In the genomic region with DNA sequence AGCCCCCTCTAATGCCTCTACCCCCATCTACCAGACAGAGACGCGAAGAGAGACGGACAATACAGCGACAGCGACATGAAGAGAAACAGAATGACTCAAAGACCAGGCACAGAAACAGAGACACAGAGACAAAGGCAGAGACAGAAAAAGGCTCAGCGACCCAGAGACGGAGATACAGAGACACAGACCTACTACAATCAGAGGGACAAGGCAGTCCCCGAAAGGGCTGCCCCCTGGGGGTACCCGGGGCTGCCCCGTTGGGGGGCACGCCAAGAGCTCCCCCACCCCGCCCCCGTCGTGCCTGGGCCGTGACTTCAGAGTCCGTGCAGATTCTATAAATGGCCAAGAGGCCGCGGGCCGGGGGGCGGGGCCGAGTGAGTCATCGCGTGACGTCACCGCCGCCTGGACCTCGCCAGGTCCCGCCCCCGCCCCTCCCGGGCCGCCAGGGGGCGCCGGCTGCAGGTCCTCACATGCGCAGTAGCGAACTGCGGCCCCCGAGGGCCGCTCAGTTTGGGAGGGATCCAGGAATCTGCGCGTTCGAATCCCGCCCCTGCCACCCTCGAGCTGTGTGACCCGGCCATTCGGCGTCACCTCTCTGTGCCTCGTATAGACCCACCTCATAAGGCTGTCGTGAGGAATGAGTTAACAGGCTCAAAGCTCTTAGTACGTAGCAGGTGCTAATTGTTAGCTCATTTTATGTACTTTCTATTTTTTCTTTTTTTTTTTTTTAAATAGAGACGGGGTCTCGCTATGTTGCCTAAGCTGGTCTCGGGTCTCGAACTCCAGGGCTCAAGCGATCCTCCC, we compare ENCODE assay signal across 8 cellular contexts. TPM values are rescaled to one million over a fixed set of nuclear protein-coding genes. Genes with fewer than 3 reads are reported as not detected.
DNase-seq lines count a peak whose midpoint lies in the region; ATAC-seq, FAIRE-seq and TF ChIP-seq lines count a peak whose summit lies in the region.

No MANE protein-coding gene starts in this region.

- no peaks in the 10 kb centered on the region for H3K36me3 ChIP-seq in HUES64 (ENCODE audit: insufficient read depth, low read length)
- H3K36me3 ChIP-seq in fibroblast of lung (ENCODE audit: control insufficient read depth, insufficient read depth, low read length) = no peaks in the 10 kb centered on the region
- H3K36me3 ChIP-seq in naive thymus-derived CD4-positive, alpha-beta T cell (ENCODE audit: control insufficient read depth in 2 of 3, insufficient read depth in 3 of 3, low read length in 3 of 3) = no peaks in the 10 kb centered on the region

- TF ChIP-seq CTCF in A549 (IDR thresholded peaks at IDR 0.05) = peak; percentile 80
- TF ChIP-seq CTCF in fibroblast of lung (conservative IDR thresholded peaks at IDR 0.05 in 1 of 2, IDR thresholded peaks at IDR 0.05 in 1 of 2; ENCODE audit: low read depth in 1 of 2, low read length in 2 of 2) = peak; percentile 64 to 86

- CTCF ChIA-PET in A549 (lab: Yijun Ruan, JAX) = interaction anchor here (0.6 to 2.5 kb wide), 21 partner anchors 8 to 195 kb away, joined by 3 to 12 read pairs (median 4); partner anchors contain the start of gene ELOF1
- CTCF ChIA-PET in naive thymus-derived CD4-positive, alpha-beta T cell (lab: Charles Lee) = interaction anchor here (1.0 to 1.5 kb wide), 4 partner anchors 23 to 54 kb away, joined by 3 to 5 read pairs (median 4); partner anchors contain the start of gene ELOF1

- peak overlapping the region; percentile 59 for H3K4me3 Mint-ChIP-seq in activated T-helper 1 cell treated with anti-CD3 and anti-CD28 coated beads, Interleukin-12 subunit alpha, Interleukin-12 subunit beta, Interleukin-2, Interleukin-4 antibody, amounts not matched to agents 30 ng/mL and 10 ng/mL and 1 ng/mL, durations not matched to agents 14 hours and 24 hours and 36 hours
- H3K4me3 Mint-ChIP-seq in naive thymus-derived CD4-positive, alpha-beta T cell = peak overlapping the region; percentile 59 to 88 (median 74)

- FAIRE-seq in A549 (lab: Jason Lieb, UNC) (no peak), GM18507 (lab: Jason Lieb, UNC) (peak; percentile 83), RCC 7860 (lab: Jason Lieb, UNC) (no peak)

- H3K27me3 ChIP-seq in HUES64 (ENCODE audit: insufficient read depth, low read length) (no peaks in the 10 kb centered on the region), fibroblast of lung (ENCODE audit: control insufficient read depth, insufficient read depth, low read length) (no peaks in the 10 kb centered on the region)
- peaks cover 0 to 3% of the 10 kb centered on the region in 2 donors for H3K27me3 ChIP-seq in naive thymus-derived CD4-positive, alpha-beta T cell (ENCODE audit: control insufficient read depth in 2 of 2, insufficient read depth in 2 of 2, low read length in 2 of 2)

- POLR2A ChIA-PET in A549 (lab: Yijun Ruan, JAX) = interaction anchor here (0.6 kb wide), 2 partner anchors 25 to 155 kb away, joined by 4 read pairs; no protein-coding TSS in a partner anchor
- POLR2A ChIA-PET in naive thymus-derived CD4-positive, alpha-beta T cell (lab: Charles Lee) = interaction anchor here (0.8 to 1.2 kb wide), 2 partner anchors 22 to 45 kb away, joined by 3 to 4 read pairs; no protein-coding TSS in a partner anchor

- peak overlapping the region; percentile 71 for H3K27ac Mint-ChIP-seq in activated T-helper 1 cell treated with anti-CD3 and anti-CD28 coated beads, Interleukin-12 subunit alpha, Interleukin-12 subunit beta, Interleukin-2, Interleukin-4 antibody, amounts not matched to agents 30 ng/mL and 10 ng/mL and 1 ng/mL, durations not matched to agents 14 hours and 24 hours and 36 hours
- peak overlapping the region in 8 of 9 donors; percentile 2 to 88 (median 60) for H3K27ac Mint-ChIP-seq in naive thymus-derived CD4-positive, alpha-beta T cell

- no peaks in the 10 kb centered on the region for H3K79me2 ChIP-seq in fibroblast of lung (ENCODE audit: control insufficient read depth, insufficient read depth, low read length)

- DNase-seq in A549 (ENCODE audit: low read depth in 1 of 2, low spot score in 1 of 2) = peak; percentile 67 to 88
- peak; percentile 86 for DNase-seq in GM18507 (ENCODE audit: extremely low spot score, insufficient read length, low read depth)
- DNase-seq in RCC 7860 (ENCODE audit: low spot score) = peak; percentile 70
- peak; percentile 83 for DNase-seq in activated T-helper 1 cell treated with anti-CD3 and anti-CD28 coated beads, Interleukin-12 subunit alpha, Interleukin-12 subunit beta, Interleukin-2, Interleukin-4 antibody, amounts not matched to agents 30 ng/mL and 10 ng/mL and 1 ng/mL, durations not matched to agents 14 hours and 24 hours and 36 hours (ENCODE audit: low spot score)
- peak; percentile 82 to 89 for DNase-seq in fibroblast of lung (ENCODE audit: low read depth in 2 of 2)
- DNase-seq in naive thymus-derived CD4-positive, alpha-beta T cell = peak; percentile 59 to 95 (median 68)
- peak; percentile 70 to 75 for DNase-seq in stimulated activated CD8-positive, alpha-beta memory T cell treated with anti-CD3 and anti-CD28 coated beads, Interleukin-7, amount 100 ng/mL, for 48 hours (ENCODE audit: extremely low read depth in 1 of 2, low read depth in 1 of 2)

- TF ChIP-seq POLR2A in A549 (IDR thresholded peaks at IDR 0.05; ENCODE audit: low read length) = no peak

- H3K9me3 ChIP-seq in A549 = no peaks in the 10 kb centered on the region
- H3K9me3 ChIP-seq in HUES64 (ENCODE audit: insufficient read depth, low read depth, low read length) = no peaks in the 10 kb centered on the region
- H3K9me3 ChIP-seq in fibroblast of lung (ENCODE audit: control insufficient read depth, insufficient read depth, low read depth, low read length) = no peaks in the 10 kb centered on the region
- H3K9me3 ChIP-seq in naive thymus-derived CD4-positive, alpha-beta T cell (ENCODE audit: control insufficient read depth in 2 of 3, low read length in 3 of 3) = no peaks in the 10 kb centered on the region

- H3K27me3 Mint-ChIP-seq in activated T-helper 1 cell treated with anti-CD3 and anti-CD28 coated beads, Interleukin-12 subunit alpha, Interleukin-12 subunit beta, Interleukin-2, Interleukin-4 antibody, amounts not matched to agents 30 ng/mL and 10 ng/mL and 1 ng/mL, durations not matched to agents 14 hours and 24 hours and 36 hours (ENCODE audit: insufficient read depth) = peaks cover 12% of the 10 kb centered on the region
- peaks cover 11 to 36% (median 16%) of the 10 kb centered on the region in 5 donors for H3K27me3 Mint-ChIP-seq in naive thymus-derived CD4-positive, alpha-beta T cell

- H3K9me3 Mint-ChIP-seq in activated T-helper 1 cell treated with anti-CD3 and anti-CD28 coated beads, Interleukin-12 subunit alpha, Interleukin-12 subunit beta, Interleukin-2, Interleukin-4 antibody, amounts not matched to agents 30 ng/mL and 10 ng/mL and 1 ng/mL, durations not matched to agents 14 hours and 24 hours and 36 hours = no peaks in the 10 kb centered on the region
- no peaks in the 10 kb centered on the region for H3K9me3 Mint-ChIP-seq in naive thymus-derived CD4-positive, alpha-beta T cell

- peak; percentile 76 to 79 for ATAC-seq in A549
- ATAC-seq in naive thymus-derived CD4-positive, alpha-beta T cell = peak; percentile 95

- peak overlapping the region; percentile 73 for H3K9ac ChIP-seq in HUES64 (ENCODE audit: low read depth, low read length)
- peak overlapping the region; percentile 58 for H3K9ac ChIP-seq in fibroblast of lung (ENCODE audit: insufficient read depth, low read length)

- H3K4me1 ChIP-seq in A549 (peaks cover 30% of the 10 kb centered on the region), HUES64 (ENCODE audit: insufficient read depth, low read length) (peaks cover 10% of the 10 kb centered on the region), fibroblast of lung (ENCODE audit: control insufficient read depth, extremely low read depth, insufficient read depth, low read length) (peaks cover 24% of the 10 kb centered on the region)
- peaks cover 5% of the 10 kb centered on the region in 2 donors for H3K4me1 ChIP-seq in naive thymus-derived CD4-positive, alpha-beta T cell (ENCODE audit: control insufficient read depth in 2 of 2, insufficient read depth in 2 of 2, low read length in 2 of 2)

- H3K4me1 Mint-ChIP-seq in activated T-helper 1 cell treated with anti-CD3 and anti-CD28 coated beads, Interleukin-12 subunit alpha, Interleukin-12 subunit beta, Interleukin-2, Interleukin-4 antibody, amounts not matched to agents 30 ng/mL and 10 ng/mL and 1 ng/mL, durations not matched to agents 14 hours and 24 hours and 36 hours (ENCODE audit: low read depth) = peaks cover 15% of the 10 kb centered on the region
- H3K4me1 Mint-ChIP-seq in naive thymus-derived CD4-positive, alpha-beta T cell = peaks cover 12 to 22% (median 16%) of the 10 kb centered on the region in 7 donors

- H3K27ac ChIP-seq in A549 (peak overlapping the region; percentile 78 to 90), HUES64 (ENCODE audit: low read depth, low read length) (peak overlapping the region; percentile 61), fibroblast of lung (ENCODE audit: insufficient read depth, low read length) (peak overlapping the region; percentile 84)
- peak overlapping the region; percentile 43 for H3K27ac ChIP-seq in naive thymus-derived CD4-positive, alpha-beta T cell (ENCODE audit: low read depth, low read length)

- peak overlapping the region; percentile 40 for H3K4me3 ChIP-seq in A549
- peak overlapping the region; percentile 65 for H3K4me3 ChIP-seq in HUES64 (ENCODE audit: low read length)
- H3K4me3 ChIP-seq in fibroblast of lung (replicated peaks in 1 of 4; ENCODE audit: control extremely low read depth in 1 of 4, insufficient read depth in 1 of 4, low read depth in 3 of 4, low read length in 4 of 4) = peak overlapping the region; percentile 16 to 50 (median 38)
- H3K4me3 ChIP-seq in naive thymus-derived CD4-positive, alpha-beta T cell (ENCODE audit: low read length) = peak overlapping the region; percentile 52

- 0 out of 5 replicates have a peak, but pooled peaks of 1 of the 2 experiments have one; percentile 27 for TF ChIP-seq RAD21 in A549 (conservative IDR thresholded peaks at IDR 0.05 in 1 of 2, IDR thresholded peaks at IDR 0.05 in 1 of 2)

- H3K36me3 Mint-ChIP-seq in activated T-helper 1 cell treated with anti-CD3 and anti-CD28 coated beads, Interleukin-12 subunit alpha, Interleukin-12 subunit beta, Interleukin-2, Interleukin-4 antibody, amounts not matched to agents 30 ng/mL and 10 ng/mL and 1 ng/mL, durations not matched to agents 14 hours and 24 hours and 36 hours (ENCODE audit: low read depth) = no peaks in the 10 kb centered on the region
- no peaks in the 10 kb centered on the region for H3K36me3 Mint-ChIP-seq in naive thymus-derived CD4-positive, alpha-beta T cell

- WGBS in A549 (ENCODE audit: missing lambda C conversion rate) = 16% methylated on average over 20 of the region's 54 CpGs
- WGBS in HUES64 = 11% methylated on average over 54 of the region's 54 CpGs

- intact Hi-C loops in activated T-helper 1 cell treated with anti-CD3 and anti-CD28 coated beads, Interleukin-12 subunit alpha, Interleukin-12 subunit beta, Interleukin-2, Interleukin-4 antibody, amounts not matched to agents 30 ng/mL and 10 ng/mL and 1 ng/mL, durations not matched to agents 14 hours and 24 hours and 36 hours (cut with micrococcal nuclease) = loop anchor here (1.0 kb wide), 2 partner anchors 23 to 51 kb away; partner anchors contain the start of gene ELOF1
- intact Hi-C loops in naive thymus-derived CD4-positive, alpha-beta T cell (cut with micrococcal nuclease) = loop anchor here (1.0 to 2.0 kb wide), 6 partner anchors 8 to 605 kb away; partner anchors contain the start of genes ELOF1 (in 1 of the 2), ZNF20 (in 1 of the 2) and ZNF653 (in 1 of the 2)

- peak overlapping the region; percentile 65 for H2AFZ ChIP-seq in fibroblast of lung (ENCODE audit: low read length)

- no peak for TF ChIP-seq EP300 in A549 (IDR thresholded peaks at IDR 0.05)

- no peaks in the 10 kb centered on the region for H4K20me1 ChIP-seq in fibroblast of lung (ENCODE audit: control insufficient read depth, extremely low read depth, insufficient read depth, low read length)

- peak overlapping the region; percentile 85 for H3K4me2 ChIP-seq in A549
- H3K4me2 ChIP-seq in fibroblast of lung (ENCODE audit: extremely low read depth, insufficient read depth, low read length) = peak overlapping the region; percentile 55

RNA-seq across cellular contexts. Expression of gene CNN1, which starts 2.7 kb away (rescaled TPM):
- polyA plus RNA-seq in A549 (2011; rRNA removed) (0.62 and 0.89 TPM in 2 replicates), A549 (2017; fragmentation: RNase III; extraction: RNeasy Plus Mini Kit Qiagen cat#74134 plus additional on column Dnase treatment) (0.96 to 1.0 TPM (median 1.00 TPM) in 3 replicates), fibroblast of lung (24.0 and 83.9 TPM in 2 replicates)
- 1.2 and 1.5 TPM in 2 replicates for polyA plus RNA-seq in A549 (2012; cell fraction: cytosol; rRNA removed)
- polyA plus RNA-seq in A549 (2012; cell fraction: nucleus; rRNA removed) = 1.4 and 1.6 TPM in 2 replicates
- 0.33 and 0.68 TPM in 2 replicates for polyA minus RNA-seq in A549 (2011; rRNA and poly(A)+ RNA removed)
- polyA plus RNA-seq in HUES64 (2013, experiment 1 of 2) = 16.7 TPM
- 16.4 TPM for polyA plus RNA-seq in HUES64 (2013, experiment 2 of 2)
- total RNA-seq in activated T-helper 1 cell treated with anti-CD3 and anti-CD28 coated beads, Interleukin-12 subunit alpha, Interleukin-12 subunit beta, Interleukin-2, Interleukin-4 antibody, amounts not matched to agents 30 ng/mL and 10 ng/mL and 1 ng/mL, durations not matched to agents 14 hours and 24 hours and 36 hours = not detected in 2 replicates
- total RNA-seq in fibroblast of lung = 17.2 and 20.3 TPM in 2 replicates
- polyA plus RNA-seq in fibroblast of lung (2012) = 21.5 and 75.0 TPM in 2 replicates
- polyA minus RNA-seq in fibroblast of lung (ENCODE audit: low replicate concordance) = 4.1 and 29.5 TPM in 2 replicates
- not detected for total RNA-seq in naive thymus-derived CD4-positive, alpha-beta T cell
- polyA plus RNA-seq in naive thymus-derived CD4-positive, alpha-beta T cell = not detected

RNA-seq across cellular contexts. Expression of gene ECSIT, which starts 7.1 kb away (rescaled TPM):
- polyA plus RNA-seq in A549 (2011; rRNA removed) (29.7 and 36.6 TPM in 2 replicates), A549 (2017; fragmentation: RNase III; extraction: RNeasy Plus Mini Kit Qiagen cat#74134 plus additional on column Dnase treatment) (23.0 to 24.4 TPM (median 23.8 TPM) in 3 replicates), fibroblast of lung (19.3 and 22.6 TPM in 2 replicates)
- 55.0 and 59.8 TPM in 2 replicates for polyA plus RNA-seq in A549 (2012; cell fraction: cytosol; rRNA removed)
- 89.9 and 93.9 TPM in 2 replicates for polyA plus RNA-seq in A549 (2012; cell fraction: nucleus; rRNA removed)
- 63.2 and 68.7 TPM in 2 replicates for polyA minus RNA-seq in A549 (2011; rRNA and poly(A)+ RNA removed)
- 28.7 TPM for polyA plus RNA-seq in HUES64 (2013, experiment 1 of 2)
- 28.0 TPM for polyA plus RNA-seq in HUES64 (2013, experiment 2 of 2)
- total RNA-seq in activated T-helper 1 cell treated with anti-CD3 and anti-CD28 coated beads, Interleukin-12 subunit alpha, Interleukin-12 subunit beta, Interleukin-2, Interleukin-4 antibody, amounts not matched to agents 30 ng/mL and 10 ng/mL and 1 ng/mL, durations not matched to agents 14 hours and 24 hours and 36 hours = 37.3 and 38.8 TPM in 2 replicates
- 33.5 and 49.1 TPM in 2 replicates for total RNA-seq in fibroblast of lung
- polyA plus RNA-seq in fibroblast of lung (2012) = 22.3 and 22.7 TPM in 2 replicates
- polyA minus RNA-seq in fibroblast of lung (ENCODE audit: low replicate concordance) = 49.5 and 93.5 TPM in 2 replicates
- total RNA-seq in naive thymus-derived CD4-positive, alpha-beta T cell = 10 to 100 TPM; 25.8 to 50.3 (median 32.5) TPM
- 10 to 100 TPM; 36.0 to 46.2 TPM for polyA plus RNA-seq in naive thymus-derived CD4-positive, alpha-beta T cell

RNA-seq across cellular contexts. Expression of gene ELOF1, which starts 23.0 kb away (rescaled TPM):
- polyA plus RNA-seq in A549 (2011; rRNA removed) (34.4 and 47.9 TPM in 2 replicates), A549 (2017; fragmentation: RNase III; extraction: RNeasy Plus Mini Kit Qiagen cat#74134 plus additional on column Dnase treatment) (91.5 to 97.3 TPM (median 92.7 TPM) in 3 replicates), fibroblast of lung (52.2 and 57.8 TPM in 2 replicates)
- polyA plus RNA-seq in A549 (2012; cell fraction: cytosol; rRNA removed) = 110 and 112 TPM in 2 replicates
- 61.6 and 76.8 TPM in 2 replicates for polyA plus RNA-seq in A549 (2012; cell fraction: nucleus; rRNA removed)
- 41.8 and 48.5 TPM in 2 replicates for polyA minus RNA-seq in A549 (2011; rRNA and poly(A)+ RNA removed)
- 56.4 TPM for polyA plus RNA-seq in HUES64 (2013, experiment 1 of 2)
- 50.9 TPM for polyA plus RNA-seq in HUES64 (2013, experiment 2 of 2)
- 76.7 and 77.6 TPM in 2 replicates for total RNA-seq in activated T-helper 1 cell treated with anti-CD3 and anti-CD28 coated beads, Interleukin-12 subunit alpha, Interleukin-12 subunit beta, Interleukin-2, Interleukin-4 antibody, amounts not matched to agents 30 ng/mL and 10 ng/mL and 1 ng/mL, durations not matched to agents 14 hours and 24 hours and 36 hours
- total RNA-seq in fibroblast of lung = 28.2 and 29.6 TPM in 2 replicates
- polyA plus RNA-seq in fibroblast of lung (2012) = 55.7 and 87.0 TPM in 2 replicates
- polyA minus RNA-seq in fibroblast of lung (ENCODE audit: low replicate concordance) = 51.1 and 67.5 TPM in 2 replicates
- 10 to 100 TPM; 34.0 to 59.8 (median 41.9) TPM for total RNA-seq in naive thymus-derived CD4-positive, alpha-beta T cell
- polyA plus RNA-seq in naive thymus-derived CD4-positive, alpha-beta T cell = 10 to 100 TPM; 80.0 to 95.5 TPM

RNA-seq across cellular contexts. Expression of gene ZNF653, which starts 30.4 kb away (rescaled TPM):
- polyA plus RNA-seq in A549 (2011; rRNA removed) = 2.9 and 3.8 TPM in 2 replicates
- polyA plus RNA-seq in A549 (2012; cell fraction: cytosol; rRNA removed) = 10.9 and 11.7 TPM in 2 replicates
- polyA plus RNA-seq in A549 (2012; cell fraction: nucleus; rRNA removed) = 14.0 and 16.5 TPM in 2 replicates
- 2.9 to 4.2 TPM (median 3.8 TPM) in 3 replicates for polyA plus RNA-seq in A549 (2017; fragmentation: RNase III; extraction: RNeasy Plus Mini Kit Qiagen cat#74134 plus additional on column Dnase treatment)
- 1.8 and 3.9 TPM in 2 replicates for polyA minus RNA-seq in A549 (2011; rRNA and poly(A)+ RNA removed)
- 6.6 TPM for polyA plus RNA-seq in HUES64 (2013, experiment 1 of 2)
- polyA plus RNA-seq in HUES64 (2013, experiment 2 of 2) = 11.8 TPM
- 19.9 and 23.1 TPM in 2 replicates for total RNA-seq in activated T-helper 1 cell treated with anti-CD3 and anti-CD28 coated beads, Interleukin-12 subunit alpha, Interleukin-12 subunit beta, Interleukin-2, Interleukin-4 antibody, amounts not matched to agents 30 ng/mL and 10 ng/mL and 1 ng/mL, durations not matched to agents 14 hours and 24 hours and 36 hours
- total RNA-seq in fibroblast of lung = 3.5 and 3.6 TPM in 2 replicates
- 3.1 and 5.5 TPM in 2 replicates for polyA plus RNA-seq in fibroblast of lung
- 2.8 and 3.5 TPM in 2 replicates for polyA plus RNA-seq in fibroblast of lung (2012)
- 4.0 and 4.4 TPM in 2 replicates for polyA minus RNA-seq in fibroblast of lung (ENCODE audit: low replicate concordance)
- 10 to 100 TPM; 10.0 to 23.9 (median 22.0) TPM for total RNA-seq in naive thymus-derived CD4-positive, alpha-beta T cell
- polyA plus RNA-seq in naive thymus-derived CD4-positive, alpha-beta T cell = 1 to 10 TPM; 1.7 to 4.6 TPM

RNA-seq across cellular contexts. Expression of gene ACP5, which starts 41.5 kb away (rescaled TPM):
- polyA plus RNA-seq in A549 (2011; rRNA removed) (0.05 TPM in 1 of 2 replicates, not detected in the other), A549 (2017; fragmentation: RNase III; extraction: RNeasy Plus Mini Kit Qiagen cat#74134 plus additional on column Dnase treatment) (not detected in 3 replicates), fibroblast of lung (0.19 and 2.2 TPM in 2 replicates)
- not detected in 2 replicates for polyA plus RNA-seq in A549 (2012; cell fraction: cytosol; rRNA removed)
- 0.07 TPM in 1 of 2 replicates, not detected in the other for polyA plus RNA-seq in A549 (2012; cell fraction: nucleus; rRNA removed)
- not detected in 2 replicates for polyA minus RNA-seq in A549 (2011; rRNA and poly(A)+ RNA removed)
- polyA plus RNA-seq in HUES64 (2013, experiment 1 of 2) = 0.60 TPM
- 1.1 TPM for polyA plus RNA-seq in HUES64 (2013, experiment 2 of 2)
- total RNA-seq in activated T-helper 1 cell treated with anti-CD3 and anti-CD28 coated beads, Interleukin-12 subunit alpha, Interleukin-12 subunit beta, Interleukin-2, Interleukin-4 antibody, amounts not matched to agents 30 ng/mL and 10 ng/mL and 1 ng/mL, durations not matched to agents 14 hours and 24 hours and 36 hours = 12.0 and 13.4 TPM in 2 replicates
- total RNA-seq in fibroblast of lung = 1.2 and 2.6 TPM in 2 replicates
- polyA plus RNA-seq in fibroblast of lung (2012) = 0.33 and 2.7 TPM in 2 replicates
- 11.8 TPM in 1 of 2 replicates, not detected in the other for polyA minus RNA-seq in fibroblast of lung (ENCODE audit: low replicate concordance)
- 10 to 100 TPM; 17.4 to 29.6 (median 23.9) TPM for total RNA-seq in naive thymus-derived CD4-positive, alpha-beta T cell
- 10 to 100 TPM; 14.7 to 21.5 TPM for polyA plus RNA-seq in naive thymus-derived CD4-positive, alpha-beta T cell

Comparison
In these comparisons a context has a peak if more than half of its experiments do, and no peak if none do; other contexts are left out.
1. Peak in every context shown above with its lines: DNase-seq, ATAC-seq, H3K4me3 ChIP-seq and H3K27ac ChIP-seq.
2. RNA of gene CNN1, which starts 2.7 kb away (total RNA-seq): 17.2 to 20.3 TPM in fibroblast of lung; not detected in activated T-helper 1 cell treated with anti-CD3 and anti-CD28 coated beads, Interleukin-12 subunit alpha, Interleukin-12 subunit beta, Interleukin-2, Interleukin-4 antibody, amounts not matched to agents 30 ng/mL and 10 ng/mL and 1 ng/mL, durations not matched to agents 14 hours and 24 hours and 36 hours and not detected in naive thymus-derived CD4-positive, alpha-beta T cell; every median in the first group is over 10 times any median in the second.